In the genomic region with DNA sequence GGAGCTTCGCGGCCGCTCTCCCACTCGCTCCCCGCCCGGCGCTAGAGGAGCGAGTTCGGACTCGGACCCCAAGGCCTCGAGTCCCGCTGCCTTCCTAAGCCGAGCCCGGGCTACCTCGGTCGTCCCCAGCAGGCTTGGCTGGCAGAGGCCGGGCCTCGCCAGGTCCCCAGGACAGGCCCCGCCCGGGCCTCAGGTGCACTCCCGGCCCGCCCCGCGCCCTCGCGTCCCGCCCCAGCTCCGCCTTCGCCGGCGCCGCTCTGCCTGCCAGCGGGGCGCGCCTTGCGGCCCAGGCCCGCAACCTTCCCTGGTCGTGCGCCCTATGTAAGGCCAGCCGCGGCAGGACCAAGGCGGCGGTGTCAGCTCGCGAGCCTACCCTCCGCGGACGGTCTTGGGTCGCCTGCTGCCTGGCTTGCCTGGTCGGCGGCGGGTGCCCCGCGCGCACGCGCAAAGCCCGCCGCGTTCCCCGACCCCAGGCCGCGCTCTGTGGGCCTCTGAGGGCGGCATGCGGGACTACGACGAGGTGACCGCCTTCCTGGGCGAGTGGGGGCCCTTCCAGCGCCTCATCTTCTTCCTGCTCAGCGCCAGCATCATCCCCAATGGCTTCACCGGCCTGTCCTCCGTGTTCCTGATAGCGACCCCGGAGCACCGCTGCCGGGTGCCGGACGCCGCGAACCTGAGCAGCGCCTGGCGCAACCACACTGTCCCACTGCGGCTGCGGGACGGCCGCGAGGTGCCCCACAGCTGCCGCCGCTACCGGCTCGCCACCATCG, we compare ENCODE assay signal across 8 cellular contexts. TPM values are rescaled to one million over a fixed set of nuclear protein-coding genes. Genes with fewer than 3 reads are reported as not detected.
A peak's percentile ranks its signal among the peaks of the same experiment; 100 is the strongest.
DNase-seq lines count a peak whose midpoint lies in the region; FAIRE-seq and TF ChIP-seq lines count a peak whose summit lies in the region.

Gene SLC22A5, plus strand, starts transcription at position 240 of the 770 bp plus-strand sequence. Its CDS starts 263 bp downstream, at position 503.

- TF ChIP-seq POLR2A in H54 (IDR thresholded peaks at IDR 0.05; ENCODE audit: low read depth, low read length): peak; percentile 56

- peaks cover 2% of the 10 kb centered on the region for H3K27me3 Mint-ChIP-seq in T-helper 2 cell treated with Interferon-gamma antibody and Interleukin-4, amounts not matched to agents 5 μg/mL and 100 μg/mL, for 36 hours (ENCODE audit: low read depth)

- H3K36me3 Mint-ChIP-seq in T-helper 2 cell treated with Interferon-gamma antibody and Interleukin-4, amounts not matched to agents 5 μg/mL and 100 μg/mL, for 36 hours (ENCODE audit: low read depth): no peaks in the 10 kb centered on the region

- no peaks in the 10 kb centered on the region for H4K20me1 ChIP-seq in Loucy (ENCODE audit: insufficient read depth, low read length, poor library complexity, severe bottlenecking)

- H3K4me2 ChIP-seq in Loucy (ENCODE audit: low read depth, low read length, poor library complexity, severe bottlenecking) (peak within 1 kb of the TSS; percentile 42), skeletal muscle satellite cell (ENCODE audit: low read length) (peak within 1 kb of the TSS; percentile 98)

- H3K4me1 ChIP-seq in Loucy (ENCODE audit: insufficient read depth, low read length, poor library complexity, severe bottlenecking): no peaks in the 10 kb centered on the region
- H3K4me1 ChIP-seq in iPS-15b (ENCODE audit: control insufficient read depth, insufficient read depth, low read length): peaks cover 4% of the 10 kb centered on the region
- H3K4me1 ChIP-seq in skeletal muscle satellite cell (ENCODE audit: control insufficient read depth, insufficient read depth, low read length): peaks cover 54% of the 10 kb centered on the region

- no peaks in the 10 kb centered on the region for H3K9me2 ChIP-seq in Loucy (replicated peaks; ENCODE audit: low read depth, low read length)

- H3K9ac ChIP-seq in Loucy (ENCODE audit: low read depth, low read length, poor library complexity, severe bottlenecking) (peak within 1 kb of the TSS; percentile 50), iPS-15b (ENCODE audit: low read depth, low read length) (peak within 1 kb of the TSS; percentile 65), skeletal muscle satellite cell (ENCODE audit: low read depth, low read length) (peak within 1 kb of the TSS; percentile 91)

- H3K36me3 ChIP-seq in Loucy (ENCODE audit: insufficient read depth, low read length): no peaks in the 10 kb centered on the region
- H3K36me3 ChIP-seq in iPS-15b (ENCODE audit: control insufficient read depth, insufficient read depth, low read length): peaks cover under 1% of the 10 kb centered on the region
- H3K36me3 ChIP-seq in skeletal muscle satellite cell (ENCODE audit: insufficient read depth, low read length): peaks cover 4% of the 10 kb centered on the region

- no peak for FAIRE-seq in H54 (lab: Jason Lieb, UNC)

- peak within 1 kb of the TSS; percentile 81 for H3K4me3 Mint-ChIP-seq in T-helper 2 cell treated with Interferon-gamma antibody and Interleukin-4, amounts not matched to agents 5 μg/mL and 100 μg/mL, for 36 hours

- H3K4me1 Mint-ChIP-seq in T-helper 2 cell treated with Interferon-gamma antibody and Interleukin-4, amounts not matched to agents 5 μg/mL and 100 μg/mL, for 36 hours (ENCODE audit: low read depth): peaks cover 20% of the 10 kb centered on the region

- TF ChIP-seq CTCF in GM10266 (IDR thresholded peaks at IDR 0.05; ENCODE audit: control insufficient read depth, insufficient read depth, low read depth, missing control alignments) (no peak), Loucy (conservative IDR thresholded peaks at IDR 0.05; ENCODE audit: low read length) (no peak), astrocyte of the spinal cord (IDR thresholded peaks at IDR 0.05; ENCODE audit: low read depth, low read length) (no peak)

- H3K79me2 ChIP-seq in Loucy (ENCODE audit: insufficient read depth, low read length): no peaks in the 10 kb centered on the region

- in situ Hi-C loops in astrocyte of the spinal cord (cut with HindIII; ENCODE audit: low sequenced_read_pairs): no loop called here

- H3K9me3 Mint-ChIP-seq in T-helper 2 cell treated with Interferon-gamma antibody and Interleukin-4, amounts not matched to agents 5 μg/mL and 100 μg/mL, for 36 hours: no peaks in the 10 kb centered on the region

- no peak within 1 kb of the TSS for H3K27ac Mint-ChIP-seq in T-helper 2 cell treated with Interferon-gamma antibody and Interleukin-4, amounts not matched to agents 5 μg/mL and 100 μg/mL, for 36 hours

- no peaks in the 10 kb centered on the region for H3K9me3 ChIP-seq in Loucy (ENCODE audit: insufficient read depth, low read depth, low read length)
- H3K9me3 ChIP-seq in iPS-15b (ENCODE audit: control insufficient read depth, insufficient read depth, low read length): no peaks in the 10 kb centered on the region
- no peaks in the 10 kb centered on the region for H3K9me3 ChIP-seq in skeletal muscle satellite cell (replicated peaks; ENCODE audit: low read length)

- DNase-seq in GM10266 (ENCODE audit: extremely low spot score): peak; percentile 82
- peak; percentile 44 for DNase-seq in H54 (ENCODE audit: insufficient read length, low spot score)
- DNase-seq in T-helper 2 cell treated with Interferon-gamma antibody and Interleukin-4, amounts not matched to agents 5 μg/mL and 100 μg/mL, for 36 hours (ENCODE audit: low spot score): peak; percentile 73
- DNase-seq in astrocyte of the spinal cord (ENCODE audit: low read depth, low spot score): peak; percentile 30
- no peak for DNase-seq in COLO829 (ENCODE audit: low spot score)

- peak within 1 kb of the TSS; percentile 88 for H2AFZ ChIP-seq in Loucy (ENCODE audit: low read length)

- H3K27me3 ChIP-seq in Loucy (ENCODE audit: insufficient read depth, low read length, poor library complexity, severe bottlenecking): no peaks in the 10 kb centered on the region
- peaks cover 14% of the 10 kb centered on the region for H3K27me3 ChIP-seq in iPS-15b (ENCODE audit: control insufficient read depth, insufficient read depth, low read length)
- no peaks in the 10 kb centered on the region for H3K27me3 ChIP-seq in skeletal muscle satellite cell (ENCODE audit: control insufficient read depth, insufficient read depth, low read length)

- H3K4me3 ChIP-seq in Loucy (ENCODE audit: low read length, poor library complexity, severe bottlenecking): peak within 1 kb of the TSS; percentile 61
- H3K4me3 ChIP-seq in astrocyte of the spinal cord (ENCODE audit: low read depth, low read length): peak within 1 kb of the TSS; percentile 56
- H3K4me3 ChIP-seq in iPS-15b (ENCODE audit: low read depth, low read length): peak within 1 kb of the TSS; percentile 65
- peak within 1 kb of the TSS; percentile 94 for H3K4me3 ChIP-seq in skeletal muscle satellite cell (ENCODE audit: low read length)

- H3F3A ChIP-seq in Loucy (ENCODE audit: low read depth): no peaks in the 10 kb centered on the region

RNA-seq across cellular contexts. Expression of gene SLC22A5, which starts in this region (rescaled TPM):
- 2.5 and 8.5 TPM in 2 replicates for total RNA-seq in skeletal muscle satellite cell (2012; rRNA removed)
